In the genomic region with DNA sequence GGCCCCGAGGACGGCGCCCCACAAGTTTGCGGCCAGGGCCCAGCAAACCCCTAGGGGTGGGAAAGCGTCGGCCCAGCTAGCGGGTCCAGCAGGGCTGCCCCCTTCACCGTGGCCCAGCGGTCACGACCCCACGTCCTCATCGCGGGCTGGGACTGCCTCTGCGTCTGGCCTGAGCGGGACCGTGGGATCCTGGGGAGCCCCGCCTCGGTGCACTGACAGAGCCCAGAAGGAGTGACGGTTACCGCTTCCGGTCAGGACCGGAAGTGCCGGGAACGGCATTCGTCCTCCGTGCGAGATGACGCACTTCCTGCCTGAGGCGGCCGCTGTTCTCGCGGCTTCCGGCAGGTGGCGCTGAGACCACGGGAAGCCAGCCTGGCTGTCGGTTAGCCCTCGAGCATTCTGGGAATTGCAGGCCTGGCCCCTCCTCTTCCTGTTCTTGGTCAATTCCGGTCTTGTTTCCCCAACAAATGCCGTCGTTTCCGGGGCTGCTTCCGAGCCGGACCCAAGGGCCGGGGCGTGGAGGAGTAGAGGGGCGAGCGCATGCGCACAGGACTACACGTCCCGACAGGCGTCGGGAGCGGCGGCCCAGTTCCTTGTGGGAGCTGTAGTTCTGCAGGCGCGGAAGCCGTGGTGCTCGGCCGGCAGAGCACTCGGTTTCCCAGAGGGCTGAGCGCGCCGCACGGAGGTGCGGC, we compare ENCODE assay signal across 8 cellular contexts. TPM values are rescaled to one million over a fixed set of nuclear protein-coding genes. Genes with fewer than 3 reads are reported as not detected.
DNase-seq lines count a peak whose midpoint lies in the region; ATAC-seq lines count a peak whose summit lies in the region.

TSS of gene TSSC4 (plus strand) at position 682 of the 692 bp plus-strand sequence. CDS start 1,884 bp downstream, outside the sequence.

- no peaks in the 10 kb centered on the region for H3K27me3 Mint-ChIP-seq in effector memory CD8-positive, alpha-beta T cell
- H3K27me3 Mint-ChIP-seq in memory B cell = no peaks in the 10 kb centered on the region

- peak within 1 kb of the TSS; percentile 94 to 96 for H3K27ac Mint-ChIP-seq in effector memory CD8-positive, alpha-beta T cell
- peak within 1 kb of the TSS; percentile 88 for H3K27ac Mint-ChIP-seq in memory B cell

- DNase-seq in COLO668 (lab: John Stamatoyannopoulos, UW; ENCODE audit: unreplicated experiment) (peak; percentile 92), HT-29 (ENCODE audit: low spot score) (peak; percentile 100), NOMO-1 (lab: John Stamatoyannopoulos, UW; ENCODE audit: unreplicated experiment in 2 of 2) (peak; percentile 99 to 100), memory B cell (ENCODE audit: low spot score in 2 of 2) (peak; percentile 100)
- DNase-seq in activated CD8-positive, alpha-beta memory T cell treated with anti-CD3 and anti-CD28 coated beads for 4 hours (ENCODE audit: low read depth in 2 of 2) = peak; percentile 98 to 100
- peak; percentile 98 to 100 (median 99) for DNase-seq in effector memory CD8-positive, alpha-beta T cell
- peak; percentile 99 for DNase-seq in stimulated activated CD8-positive, alpha-beta memory T cell treated with anti-CD3 and anti-CD28 coated beads, Interleukin-12 subunit alpha, Interleukin-12 subunit beta, amount 100 ng/mL, for 4 hours (ENCODE audit: low read depth)

- no peaks in the 10 kb centered on the region for H3K9me3 Mint-ChIP-seq in effector memory CD8-positive, alpha-beta T cell
- H3K9me3 Mint-ChIP-seq in memory B cell = no peaks in the 10 kb centered on the region

- H3K4me1 Mint-ChIP-seq in effector memory CD8-positive, alpha-beta T cell (ENCODE audit: low read depth in 2 of 2) = peaks cover 0 to 14% of the 10 kb centered on the region in 2 donors
- H3K4me1 Mint-ChIP-seq in memory B cell = peaks cover 15% of the 10 kb centered on the region

- peak within 1 kb of the TSS; percentile 92 to 93 for H3K4me3 Mint-ChIP-seq in effector memory CD8-positive, alpha-beta T cell
- H3K4me3 Mint-ChIP-seq in memory B cell = peak within 1 kb of the TSS; percentile 92

- ATAC-seq in GM19468 (IDR thresholded peaks at IDR 0.05; ENCODE audit: extremely low read depth, unreplicated experiment) (peak; percentile 78), memory B cell (ENCODE audit: low read depth) (peak; percentile 85)
- peak; percentile 82 for ATAC-seq in effector memory CD8-positive, alpha-beta T cell (replicated peaks)

- peaks cover 78% of the 10 kb centered on the region for H3K36me3 Mint-ChIP-seq in effector memory CD8-positive, alpha-beta T cell (ENCODE audit: insufficient read depth)
- H3K36me3 Mint-ChIP-seq in memory B cell = peaks cover 10% of the 10 kb centered on the region

RNA-seq across cellular contexts. Expression of gene TSSC4, which starts in this region (rescaled TPM):
- 114 and 126 TPM in 2 replicates for total RNA-seq in HT-29 (2014; rRNA removed; shearing (Covaris generic))

Comparison
In these comparisons a context has a peak if more than half of its experiments do, and no peak if none do; other contexts are left out.
1. Peak in every context shown above with its lines: DNase-seq and ATAC-seq.